Comparison of ENCODE assay signal across 1 cellular context in genomic region chr5:2038337-2039179, GRCh38.
TF ChIP-seq lines count a peak whose summit lies in the region.

No MANE protein-coding gene starts in this region.

TF ChIP-seq in K562, 482 proteins besides CTCF, POLR2A, EP300 and RAD21 (continued from another document):
- no peak for TF ChIP-seq TAF15 (IDR thresholded peaks at IDR 0.05; ENCODE audit: low read depth, low read length)
- no peak for TF ChIP-seq SOX6 (IDR thresholded peaks at IDR 0.05)
- TF ChIP-seq ZBED1 (IDR thresholded peaks at IDR 0.05): no peak
- no peak for TF ChIP-seq U2AF1 (optimal IDR thresholded peaks at IDR 0.05; ENCODE audit: low read depth, low read length)
